21 cellular contexts compared by ENCODE assay signal in the genomic region with DNA sequence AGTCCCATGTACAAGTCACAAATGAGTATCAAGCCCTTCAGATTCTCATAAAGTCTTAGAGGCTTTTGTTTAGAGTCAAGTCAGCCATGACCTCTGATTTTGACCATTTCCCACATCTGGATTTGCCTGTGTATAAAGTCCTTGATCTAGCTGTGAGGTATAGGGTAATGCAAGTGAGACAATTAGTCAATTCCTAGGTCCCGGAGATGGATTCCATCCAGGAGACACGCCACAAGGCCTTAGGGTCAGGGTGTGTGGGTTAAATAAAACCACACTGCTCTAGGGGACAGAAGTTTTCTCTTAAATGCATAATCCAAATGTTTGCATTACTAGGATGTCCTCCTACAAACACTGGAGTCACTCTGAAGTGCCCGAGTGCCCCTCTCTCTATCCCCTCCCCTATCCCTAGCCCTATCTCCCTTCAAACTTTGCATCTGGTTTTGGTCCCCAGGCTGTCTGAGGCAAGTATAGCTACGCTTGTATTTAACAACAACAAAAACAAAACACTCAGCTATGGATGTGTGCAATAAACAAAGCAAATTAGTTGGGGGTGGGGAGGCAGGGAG. TPM values are rescaled to one million over a fixed set of nuclear protein-coding genes. Genes with fewer than 3 reads are reported as not detected.
DNase-seq lines count a peak whose midpoint lies in the region; FAIRE-seq and TF ChIP-seq lines count a peak whose summit lies in the region.
"Had no signal": no experiment of that assay in that cellular context is flagged by ENCODE, and none has a peak within 500 bp of the region (broad histone marks: within the 10 kb centered on the region; RNA-seq: fewer than 3 reads in every experiment).

No MANE protein-coding gene starts in this region.

- BruUV-seq in mammary epithelial cell (replicated peaks; lab: Mats Ljungman, UMichigan) = no TSS peak

- H3K9me3 Mint-ChIP-seq in activated T-helper 2 cell treated with anti-CD3 and anti-CD28 coated beads, Interferon-gamma antibody, Interleukin-2, Interleukin-4, amounts not matched to agents 10 μg/mL and 5 μg/mL and 100 μg/mL, durations not matched to agents 14 hours and 24 hours and 36 hours = no peaks in the 10 kb centered on the region

- H3K27ac Mint-ChIP-seq in activated T-helper 2 cell treated with anti-CD3 and anti-CD28 coated beads, Interferon-gamma antibody, Interleukin-2, Interleukin-4, amounts not matched to agents 10 μg/mL and 5 μg/mL and 100 μg/mL, durations not matched to agents 14 hours and 24 hours and 36 hours = no peak overlapping the region
- H3K27ac Mint-ChIP-seq: CD4-positive, alpha-beta T cell; naive B cell had no signal

- no peak overlapping the region for H2AFZ ChIP-seq in mammary epithelial cell (ENCODE audit: low read depth, low read length)
- no peak overlapping the region for H2AFZ ChIP-seq in SK-N-SH (ENCODE audit: low read depth)

- FAIRE-seq in RCC 7860 (lab: Jason Lieb, UNC) = no peak
- FAIRE-seq: GM18507 had no signal

- no peaks in the 10 kb centered on the region for H3K9me2 ChIP-seq in SK-N-SH

- H3K79me2 ChIP-seq in mammary epithelial cell (ENCODE audit: insufficient read depth, low read length) (peaks cover 89% of the 10 kb centered on the region), SK-N-SH (ENCODE audit: insufficient read depth) (no peaks in the 10 kb centered on the region)

- H3F3A ChIP-seq in SK-N-SH (replicated peaks; ENCODE audit: insufficient read depth) = no peaks in the 10 kb centered on the region

- CTCF ChIA-PET in mammary epithelial cell (lab: Charles Lee; ENCODE audit: low non-redundant PET) = no interaction called here
- CTCF ChIA-PET in SK-N-SH (lab: Yijun Ruan, JAX) = no interaction called here

- H3K27me3 ChIP-seq in mammary epithelial cell (ENCODE audit: insufficient read depth, low read length) = no peaks in the 10 kb centered on the region
- peaks cover 13% of the 10 kb centered on the region; the same call in 1 of the 2 replicates for H3K27me3 ChIP-seq in SK-N-SH (ENCODE audit: insufficient read depth)
- H3K27me3 ChIP-seq: ascending aorta, transverse colon had no signal

- dilution Hi-C loops in mammary epithelial cell (cut with HindIII; ENCODE audit: low sequenced_read_pairs) = no loop called here

- 16% methylated on average over 3 of the region's 4 CpGs for WGBS in mammary epithelial cell (ENCODE audit: low coverage, missing lambda C conversion rate)
- WGBS in SK-N-SH (ENCODE audit: low lambda C conversion rate) = 21% methylated on average over 4 of the region's 4 CpGs

- no peaks in the 10 kb centered on the region for H3K9me3 ChIP-seq in mammary epithelial cell (replicated peaks; ENCODE audit: insufficient read depth, low read length)
- no peaks in the 10 kb centered on the region for H3K9me3 ChIP-seq in SK-N-SH
- H3K9me3 ChIP-seq: ascending aorta, transverse colon had no signal

- H3K4me1 Mint-ChIP-seq in activated T-helper 2 cell treated with anti-CD3 and anti-CD28 coated beads, Interferon-gamma antibody, Interleukin-2, Interleukin-4, amounts not matched to agents 10 μg/mL and 5 μg/mL and 100 μg/mL, durations not matched to agents 14 hours and 24 hours and 36 hours (ENCODE audit: low read depth) = no peaks in the 10 kb centered on the region
- H3K4me1 Mint-ChIP-seq: naive B cell had no signal

- H3K36me3 Mint-ChIP-seq in activated T-helper 2 cell treated with anti-CD3 and anti-CD28 coated beads, Interferon-gamma antibody, Interleukin-2, Interleukin-4, amounts not matched to agents 10 μg/mL and 5 μg/mL and 100 μg/mL, durations not matched to agents 14 hours and 24 hours and 36 hours (ENCODE audit: low read depth) = no peaks in the 10 kb centered on the region
- H3K36me3 Mint-ChIP-seq: naive B cell had no signal

- no peaks in the 10 kb centered on the region for H4K20me1 ChIP-seq in mammary epithelial cell (ENCODE audit: insufficient read depth, low read length)
- no peaks in the 10 kb centered on the region for H4K20me1 ChIP-seq in SK-N-SH (ENCODE audit: insufficient read depth)

- no peak for TF ChIP-seq CTCF in mammary epithelial cell (conservative IDR thresholded peaks at IDR 0.05 in 1 of 2, IDR thresholded peaks at IDR 0.05 in 1 of 2; ENCODE audit: extremely low read depth in 1 of 2, insufficient read depth in 1 of 2, low read depth in 1 of 2, low read length in 2 of 2)
- no peak for TF ChIP-seq CTCF in SK-N-SH (IDR thresholded peaks at IDR 0.05)

- DNase-seq in HCEC 1CT (peak; percentile 53), mammary epithelial cell (no peak), fibroblast of peridontal ligament (ENCODE audit: extremely low read depth) (peak; percentile 54), substantia nigra (lab: John Stamatoyannopoulos, UW) (peak in 1 of 49 donors; percentile 3), RCC 7860 (ENCODE audit: low spot score) (no peak), SK-N-SH (no peak), NCI-H774 (lab: John Stamatoyannopoulos, UW) (no peak)
- no peak for DNase-seq in activated T-helper 2 cell treated with anti-CD3 and anti-CD28 coated beads, Interferon-gamma antibody, Interleukin-2, Interleukin-4, amounts not matched to agents 10 μg/mL and 5 μg/mL and 100 μg/mL, durations not matched to agents 14 hours and 24 hours and 36 hours (ENCODE audit: low spot score)
- DNase-seq: activated CD4-positive, alpha-beta T cell treated with anti-CD3 and anti-CD28 coated beads, Interleukin-2, amount 50 U/mL, for 1 hour; activated naive CD4-positive, alpha-beta T cell treated with Interleukin-2 at 50 U/mL for 16 hours; CD4-positive, alpha-beta T cell; dermis blood vessel endothelial cell; GOT3; naive B cell; NCI-H2029; NCI-H446; stimulated activated CD4-positive, alpha-beta T cell treated with anti-CD3 and anti-CD28 coated beads, Interleukin-12 subunit alpha, Interleukin-12 subunit beta, amount 100 ng/mL, for 4 hours; transverse colon had no signal

- no peaks in the 10 kb centered on the region for H3K27me3 Mint-ChIP-seq in activated T-helper 2 cell treated with anti-CD3 and anti-CD28 coated beads, Interferon-gamma antibody, Interleukin-2, Interleukin-4, amounts not matched to agents 10 μg/mL and 5 μg/mL and 100 μg/mL, durations not matched to agents 14 hours and 24 hours and 36 hours (ENCODE audit: low read depth)
- H3K27me3 Mint-ChIP-seq: CD4-positive, alpha-beta T cell; naive B cell had no signal

- H3K4me3 ChIP-seq in mammary epithelial cell (replicated peaks in 1 of 3; ENCODE audit: insufficient read depth in 1 of 3, low read depth in 2 of 3, low read length in 3 of 3) (no peak overlapping the region), SK-N-SH (ENCODE audit: low read depth in 2 of 2, low read length in 1 of 2) (no peak overlapping the region)
- H3K4me3 ChIP-seq: ascending aorta, transverse colon had no signal

- no peak overlapping the region for H3K4me3 Mint-ChIP-seq in activated T-helper 2 cell treated with anti-CD3 and anti-CD28 coated beads, Interferon-gamma antibody, Interleukin-2, Interleukin-4, amounts not matched to agents 10 μg/mL and 5 μg/mL and 100 μg/mL, durations not matched to agents 14 hours and 24 hours and 36 hours (ENCODE audit: low read depth)
- H3K4me3 Mint-ChIP-seq: CD4-positive, alpha-beta T cell; naive B cell had no signal

- H3K9ac ChIP-seq in mammary epithelial cell (ENCODE audit: insufficient read depth, low read length) = no peak overlapping the region
- no peak overlapping the region for H3K9ac ChIP-seq in SK-N-SH

- in situ Hi-C loops in mammary epithelial cell (cut with MboI; ENCODE audit: low sequenced_read_pairs in 2 of 2) = no loop called here

- TF ChIP-seq RAD21 in SK-N-SH (IDR thresholded peaks at IDR 0.05; ENCODE audit: low read length) = no peak

- intact Hi-C loops in mammary epithelial cell (cut with micrococcal nuclease) = no loop called here
- intact Hi-C loops in activated T-helper 2 cell treated with anti-CD3 and anti-CD28 coated beads, Interferon-gamma antibody, Interleukin-2, Interleukin-4, amounts not matched to agents 10 μg/mL and 5 μg/mL and 100 μg/mL, durations not matched to agents 14 hours and 24 hours and 36 hours (cut with micrococcal nuclease) = no loop called here

- H3K36me3 ChIP-seq in mammary epithelial cell (ENCODE audit: insufficient read depth, low read length) (peaks cover 16% of the 10 kb centered on the region), SK-N-SH (replicated peaks in 1 of 2; ENCODE audit: control insufficient read depth in 1 of 2, insufficient read depth in 2 of 2, low read length in 1 of 2) (no peaks in the 10 kb centered on the region)

- POLR2A ChIA-PET in SK-N-SH (lab: Yijun Ruan, JAX) = no interaction called here

- H3K27ac ChIP-seq in mammary epithelial cell (ENCODE audit: insufficient read depth, low read depth, low read length) (no peak overlapping the region), substantia nigra (ENCODE audit: low read depth, low read length, poor library complexity, severe bottlenecking) (peak overlapping the region; percentile 63), SK-N-SH (ENCODE audit: low read depth in 2 of 2, low read length in 1 of 2) (no peak overlapping the region)
- H3K27ac ChIP-seq: ascending aorta, HL-60, transverse colon had no signal

- H3K4me2 ChIP-seq in mammary epithelial cell (ENCODE audit: insufficient read depth, low read depth, low read length) (peak overlapping the region; percentile 26), SK-N-SH (no peak overlapping the region)

- H3K4me1 ChIP-seq in mammary epithelial cell (ENCODE audit: insufficient read depth, low read length) (peaks cover 62% of the 10 kb centered on the region), SK-N-SH (ENCODE audit: control insufficient read depth in 1 of 2, insufficient read depth in 2 of 2, low read depth in 1 of 2, low read length in 1 of 2) (no peaks in the 10 kb centered on the region)

- TF ChIP-seq EP300 in SK-N-SH (IDR thresholded peaks at IDR 0.05; ENCODE audit: borderline replicate concordance in 1 of 2, low read depth in 1 of 2, low read length in 1 of 2) = no peak

RNA-seq across cellular contexts. Expression of a gene that starts 26.8 kb away (rescaled TPM):
- 100 to 1,000 TPM in 1 of 2 donors, 10 to 100 TPM in 1; 45.5 to 115 TPM for total RNA-seq in mammary epithelial cell
- polyA plus RNA-seq in mammary epithelial cell = 28.7 TPM
- polyA minus RNA-seq in mammary epithelial cell = 35.3 TPM
- total RNA-seq in activated T-helper 2 cell treated with anti-CD3 and anti-CD28 coated beads, Interferon-gamma antibody, Interleukin-2, Interleukin-4, amounts not matched to agents 10 μg/mL and 5 μg/mL and 100 μg/mL, durations not matched to agents 14 hours and 24 hours and 36 hours = 0.21 TPM in 2 replicates
- 0.03 and 0.08 TPM in 2 replicates for polyA plus RNA-seq in SK-N-SH (2012; rRNA removed)
- polyA plus RNA-seq in SK-N-SH (2012; cell fraction: cytosol; rRNA removed) = 0.03 and 0.13 TPM in 2 replicates
- 0.05 and 0.29 TPM in 2 replicates for polyA plus RNA-seq in SK-N-SH (2012; cell fraction: nucleus; rRNA removed)
- total RNA-seq: CD4-positive, alpha-beta T cell had no signal

Comparison
In these comparisons a context has a peak if more than half of its experiments do, and no peak if none do; other contexts are left out.
1. DNase-seq: peak in HCEC 1CT (single experiment) and fibroblast of peridontal ligament (single experiment); none in mammary epithelial cell (single experiment), activated T-helper 2 cell treated with anti-CD3 and anti-CD28 coated beads, Interferon-gamma antibody, Interleukin-2, Interleukin-4, amounts not matched to agents 10 μg/mL and 5 μg/mL and 100 μg/mL, durations not matched to agents 14 hours and 24 hours and 36 hours (single experiment), RCC 7860 (single experiment), SK-N-SH (single experiment) and NCI-H774 (single experiment).
2. RNA of a gene that starts 26.8 kb away (total RNA-seq): 45.5 to 115 TPM in mammary epithelial cell; 0.21 TPM in activated T-helper 2 cell treated with anti-CD3 and anti-CD28 coated beads, Interferon-gamma antibody, Interleukin-2, Interleukin-4, amounts not matched to agents 10 μg/mL and 5 μg/mL and 100 μg/mL, durations not matched to agents 14 hours and 24 hours and 36 hours; every median in the first group is over 10 times any median in the second.